Comparison of ENCODE assay signal across 16 cellular contexts in the genomic region with DNA sequence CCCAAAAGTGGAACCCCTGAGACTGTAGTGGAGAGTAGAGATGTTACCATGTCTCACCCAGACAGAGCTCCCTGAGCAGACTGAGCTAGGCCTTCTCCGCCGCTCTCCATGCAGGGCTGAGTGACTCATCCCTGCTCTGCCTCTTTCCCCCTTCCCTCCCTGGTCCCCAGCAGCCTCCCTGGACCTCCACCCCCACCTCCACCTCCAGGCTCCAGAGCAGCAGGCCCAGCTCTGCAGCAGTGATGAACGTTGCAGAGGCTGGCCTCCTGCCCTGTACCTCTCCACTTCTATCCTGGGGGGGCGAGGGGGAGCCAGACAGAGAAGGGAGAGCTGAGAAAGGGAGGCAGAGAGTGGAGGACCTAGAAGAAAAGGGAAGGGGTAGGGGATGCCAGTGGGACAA. TPM values are rescaled to one million over a fixed set of nuclear protein-coding genes. Genes with fewer than 3 reads are reported as not detected.
DNase-seq lines count a peak whose midpoint lies in the region; ATAC-seq and TF ChIP-seq lines count a peak whose summit lies in the region.
"Had no signal": no experiment of that assay in that cellular context is flagged by ENCODE, and none has a peak within 500 bp of the region (broad histone marks: within the 10 kb centered on the region; RNA-seq: fewer than 3 reads in every experiment).

No MANE protein-coding gene starts in this region.

- H3K4me2 ChIP-seq in osteoblast (ENCODE audit: insufficient read depth, low read length) = peak overlapping the region; percentile 18

- DNase-seq in ELR (ENCODE audit: low read depth) (peak; percentile 76), fibroblast of pulmonary artery (ENCODE audit: low read depth) (peak; percentile 45), osteoblast (ENCODE audit: insufficient read length, low spot score, missing footprints) (peak; percentile 97), NCI-H1694 (lab: John Stamatoyannopoulos, UW) (no peak), NCI-H345 treated with DMSO at 0.1 percent for 48 hours (lab: John Stamatoyannopoulos, UW; ENCODE audit: unreplicated experiment) (no peak)
- DNase-seq: activated CD4-positive, alpha-beta T cell treated with anti-CD3 and anti-CD28 coated beads, Interleukin-2, amount 50 U/mL, for 1 hour; activated T-cell treated with anti-CD3 and anti-CD28 coated beads, Interleukin-2, amount 50 U/mL, for 72 hours; amniotic stem cell; NCI-H510A; T-helper 2 cell; uterus had no signal

- H3K27ac ChIP-seq in osteoblast (ENCODE audit: low read depth, low read length) = no peak overlapping the region
- H3K27ac ChIP-seq: C4-2B, prostate gland, uterus had no signal

- no peaks in the 10 kb centered on the region for H3K36me3 ChIP-seq in osteoblast (ENCODE audit: insufficient read depth, low read length)
- H3K36me3 ChIP-seq: prostate gland, uterus had no signal

- no peaks in the 10 kb centered on the region for H3K9me3 ChIP-seq in osteoblast (ENCODE audit: low read depth, low read length)
- H3K9me3 ChIP-seq: prostate gland, uterus had no signal

- H3K27me3 ChIP-seq in osteoblast (ENCODE audit: insufficient read depth, low read length) = no peaks in the 10 kb centered on the region
- H3K27me3 ChIP-seq: uterus had no signal

- H3K4me1 ChIP-seq in osteoblast (ENCODE audit: insufficient read depth, low read length) = peaks cover 26% of the 10 kb centered on the region
- H3K4me1 ChIP-seq: uterus had no signal

- peak overlapping the region; percentile 34 for H2AFZ ChIP-seq in osteoblast (ENCODE audit: low read length)

- TF ChIP-seq CTCF in fibroblast of pulmonary artery (IDR thresholded peaks at IDR 0.05; ENCODE audit: low read length, missing control alignments) (no peak), osteoblast (IDR thresholded peaks at IDR 0.05; ENCODE audit: extremely low read depth, low read depth, low read length) (no peak)

- H3K4me3 ChIP-seq in fibroblast of pulmonary artery (replicated peaks; ENCODE audit: low read depth, low read length) (no peak overlapping the region), osteoblast (ENCODE audit: insufficient read depth, low read length) (no peak overlapping the region)
- H3K4me3 ChIP-seq: prostate gland, uterus had no signal

- ATAC-seq in SK-N-SH treated with all-trans-retinoic acid at 6 μM for 48 hours (peak; percentile 83), HG03139 (IDR thresholded peaks at IDR 0.05; ENCODE audit: unreplicated experiment) (no peak), GM21528 (IDR thresholded peaks at IDR 0.05; ENCODE audit: low FRiP score, unreplicated experiment) (no peak)
- ATAC-seq: activated T-cell treated with anti-CD3 and anti-CD28 coated beads, Interleukin-2, amount 50 U/mL, for 72 hours had no signal

- H3K79me2 ChIP-seq in osteoblast (ENCODE audit: insufficient read depth, low read length) = no peaks in the 10 kb centered on the region

- no peaks in the 10 kb centered on the region for H4K20me1 ChIP-seq in osteoblast (ENCODE audit: insufficient read depth, low read length)

TF ChIP-seq in SK-N-SH treated with all-trans-retinoic acid at 6 μM for 48 hours, 23 proteins besides CTCF, POLR2A, EP300 and RAD21:
- TF ChIP-seq OSR1 (CRISPR knock-in tag; IDR thresholded peaks at IDR 0.05) (no peak), TCF4 (CRISPR knock-in tag; IDR thresholded peaks at IDR 0.05; ENCODE audit: borderline replicate concordance) (no peak), ZFP3 (CRISPR knock-in tag; IDR thresholded peaks at IDR 0.05) (no peak), ZFP30 (CRISPR knock-in tag; IDR thresholded peaks at IDR 0.05) (no peak), CSDC2 (CRISPR knock-in tag; IDR thresholded peaks at IDR 0.05) (no peak), CSRNP3 (CRISPR knock-in tag; IDR thresholded peaks at IDR 0.05) (no peak), SNAI2 (CRISPR knock-in tag; IDR thresholded peaks at IDR 0.05) (no peak), PATZ1 (CRISPR knock-in tag; IDR thresholded peaks at IDR 0.05; ENCODE audit: borderline replicate concordance) (no peak)
- TF ChIP-seq, protein P1, sequence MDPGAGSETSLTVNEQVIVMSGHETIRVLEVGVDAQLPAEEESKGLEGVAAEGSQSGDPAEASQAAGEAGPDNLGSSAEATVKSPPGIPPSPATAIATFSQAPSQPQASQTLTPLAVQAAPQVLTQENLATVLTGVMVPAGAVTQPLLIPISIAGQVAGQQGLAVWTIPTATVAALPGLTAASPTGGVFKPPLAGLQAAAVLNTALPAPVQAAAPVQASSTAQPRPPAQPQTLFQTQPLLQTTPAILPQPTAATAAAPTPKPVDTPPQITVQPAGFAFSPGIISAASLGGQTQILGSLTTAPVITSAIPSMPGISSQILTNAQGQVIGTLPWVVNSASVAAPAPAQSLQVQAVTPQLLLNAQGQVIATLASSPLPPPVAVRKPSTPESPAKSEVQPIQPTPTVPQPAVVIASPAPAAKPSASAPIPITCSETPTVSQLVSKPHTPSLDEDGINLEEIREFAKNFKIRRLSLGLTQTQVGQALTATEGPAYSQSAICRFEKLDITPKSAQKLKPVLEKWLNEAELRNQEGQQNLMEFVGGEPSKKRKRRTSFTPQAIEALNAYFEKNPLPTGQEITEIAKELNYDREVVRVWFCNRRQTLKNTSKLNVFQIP (CRISPR knock-in tag; IDR thresholded peaks at IDR 0.05; ENCODE audit: borderline replicate concordance, low read depth) = no peak
- TF ChIP-seq, protein P2, sequence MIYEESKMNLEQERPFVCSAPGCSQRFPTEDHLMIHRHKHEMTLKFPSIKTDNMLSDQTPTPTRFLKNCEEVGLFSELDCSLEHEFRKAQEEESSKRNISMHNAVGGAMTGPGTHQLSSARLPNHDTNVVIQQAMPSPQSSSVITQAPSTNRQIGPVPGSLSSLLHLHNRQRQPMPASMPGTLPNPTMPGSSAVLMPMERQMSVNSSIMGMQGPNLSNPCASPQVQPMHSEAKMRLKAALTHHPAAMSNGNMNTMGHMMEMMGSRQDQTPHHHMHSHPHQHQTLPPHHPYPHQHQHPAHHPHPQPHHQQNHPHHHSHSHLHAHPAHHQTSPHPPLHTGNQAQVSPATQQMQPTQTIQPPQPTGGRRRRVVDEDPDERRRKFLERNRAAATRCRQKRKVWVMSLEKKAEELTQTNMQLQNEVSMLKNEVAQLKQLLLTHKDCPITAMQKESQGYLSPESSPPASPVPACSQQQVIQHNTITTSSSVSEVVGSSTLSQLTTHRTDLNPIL (CRISPR knock-in tag; IDR thresholded peaks at IDR 0.05; ENCODE audit: low read depth) = no peak
TF ChIP-seq in SK-N-SH treated with all-trans-retinoic acid at 6 μM for 48 hours: peak in this region for 0.

RNA-seq across cellular contexts. Expression of gene ARAP1, which starts 19.3 kb away (rescaled TPM):
- total RNA-seq in osteoblast = 91.6 and 95.2 TPM in 2 replicates

RNA-seq across cellular contexts. Expression of gene STARD10, which starts 22.3 kb away (rescaled TPM):
- total RNA-seq in osteoblast = 25.3 and 25.7 TPM in 2 replicates

RNA-seq across cellular contexts. Expression of gene ATG16L2, which starts 42.7 kb away (rescaled TPM):
- 11.9 and 12.4 TPM in 2 replicates for total RNA-seq in osteoblast

Comparison
In these comparisons a context has a peak if more than half of its experiments do, and no peak if none do; other contexts are left out.
1. DNase-seq: peak in ELR (single experiment), fibroblast of pulmonary artery (single experiment) and osteoblast (single experiment); none in NCI-H1694 (single experiment) and NCI-H345 treated with DMSO at 0.1 percent for 48 hours (single experiment).